In the genomic region with DNA sequence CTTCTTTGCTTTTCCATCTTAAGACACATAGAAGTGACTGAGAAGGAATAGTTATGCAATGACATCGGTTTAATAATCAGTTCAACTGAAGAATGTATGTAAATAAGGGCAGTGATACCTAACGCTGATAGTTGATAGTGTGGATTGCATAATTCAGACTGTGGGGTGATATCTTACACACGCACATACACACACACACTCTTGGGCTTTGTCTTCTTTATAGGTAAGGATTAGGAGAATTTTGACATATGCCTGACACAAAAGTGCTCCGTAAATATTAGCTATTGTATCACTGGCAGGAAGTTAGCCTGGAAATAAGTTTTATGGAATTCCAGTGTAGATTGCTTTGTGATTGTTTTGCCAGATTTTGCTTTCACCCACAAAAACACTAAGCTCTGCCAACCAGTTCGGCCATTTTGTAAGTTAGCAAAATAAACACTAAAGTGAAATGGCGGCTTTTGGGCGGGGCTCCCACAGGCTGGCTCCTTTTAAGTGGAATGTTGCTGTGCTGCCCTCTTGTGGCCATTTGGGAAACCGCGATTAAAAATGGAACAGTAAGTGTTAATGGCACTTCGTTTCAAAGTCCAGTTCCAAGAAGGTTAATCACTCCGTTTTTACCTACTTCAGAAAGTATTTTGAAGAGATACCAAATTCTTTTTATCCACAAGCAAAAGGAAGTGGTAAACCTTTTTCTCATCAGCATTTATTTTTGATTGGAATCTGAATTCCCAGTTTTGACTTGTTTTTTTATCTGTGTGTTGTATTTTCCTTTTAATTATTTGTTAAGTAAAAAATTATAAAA, we compare ENCODE assay signal across 8 cellular contexts.
A peak's percentile ranks its signal among the peaks of the same experiment; 100 is the strongest.
DNase-seq lines count a peak whose midpoint lies in the region; ATAC-seq, FAIRE-seq and TF ChIP-seq lines count a peak whose summit lies in the region.

No MANE protein-coding gene starts in this region.

- peaks cover 59% of the 10 kb centered on the region for H3K36me3 Mint-ChIP-seq in effector memory CD8-positive, alpha-beta T cell (ENCODE audit: insufficient read depth)

- no peak for FAIRE-seq in HTR-8/SVneo (lab: Jason Lieb, UNC)

- peak overlapping the region; percentile 56 to 74 for H3K4me3 Mint-ChIP-seq in effector memory CD8-positive, alpha-beta T cell

- H3K9me3 Mint-ChIP-seq in effector memory CD8-positive, alpha-beta T cell: no peaks in the 10 kb centered on the region

- DNase-seq in HTR-8/SVneo (ENCODE audit: insufficient read length, low spot score) (peak; percentile 62), NK-92 (lab: John Stamatoyannopoulos, UW; ENCODE audit: unreplicated experiment) (peak; percentile 49), medulla oblongata (ENCODE audit: extremely low spot score) (peak; percentile 98)
- DNase-seq in activated CD8-positive, alpha-beta memory T cell treated with anti-CD3 and anti-CD28 coated beads for 24 hours: peak; percentile 96
- peak; percentile 88 to 94 (median 92) for DNase-seq in effector memory CD8-positive, alpha-beta T cell
- DNase-seq in stimulated activated CD4-positive, alpha-beta T cell treated with anti-CD3 and anti-CD28 coated beads, TNF-alpha, amount 100 ng/mL, for 48 hours (ENCODE audit: low read depth in 3 of 3): peak; percentile 85 to 93 (median 89)

- peak overlapping the region; percentile 99 for H3K27ac Mint-ChIP-seq in effector memory CD8-positive, alpha-beta T cell

- H3K4me1 Mint-ChIP-seq in effector memory CD8-positive, alpha-beta T cell (ENCODE audit: low read depth in 2 of 2): peaks cover 61 to 78% of the 10 kb centered on the region in 2 donors

- no peaks in the 10 kb centered on the region for H3K27me3 Mint-ChIP-seq in effector memory CD8-positive, alpha-beta T cell

- ATAC-seq in effector memory CD8-positive, alpha-beta T cell (replicated peaks): peak; percentile 47
- no peak for ATAC-seq in GM19324 (IDR thresholded peaks at IDR 0.05; ENCODE audit: low FRiP score, unreplicated experiment)

- TF ChIP-seq CTCF in GM12801 (IDR thresholded peaks at IDR 0.05; ENCODE audit: extremely low read depth, insufficient read length): peak; percentile 54
